Comparison of ENCODE assay signal across 9 cellular contexts in the genomic region with DNA sequence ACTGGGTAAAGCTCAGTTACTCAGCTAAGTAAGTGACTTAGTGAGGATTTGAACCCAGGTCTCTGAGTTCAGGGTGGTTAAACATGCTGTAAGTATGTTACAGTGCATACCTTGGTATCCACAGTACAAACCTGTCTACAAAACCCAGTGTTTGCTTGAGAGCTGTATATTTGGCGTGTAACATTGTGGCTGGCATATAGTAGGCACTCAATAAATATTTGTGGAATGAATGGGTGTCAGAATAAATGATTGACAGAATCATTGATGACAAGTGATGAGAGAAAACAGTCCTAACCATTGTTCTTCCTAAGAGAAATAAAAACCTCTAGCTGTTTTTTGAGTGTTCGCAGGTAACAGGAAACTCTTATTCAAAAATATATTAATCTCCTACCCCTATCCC.
DNase-seq lines count a peak whose midpoint lies in the region; ATAC-seq and TF ChIP-seq lines count a peak whose summit lies in the region.
"Had no signal": no experiment of that assay in that cellular context is flagged by ENCODE, and none has a peak within 500 bp of the region (broad histone marks: within the 10 kb centered on the region; RNA-seq: fewer than 3 reads in every experiment).

No MANE protein-coding gene starts in this region.

- no peaks in the 10 kb centered on the region for H3K36me3 Mint-ChIP-seq in CD4-positive, CD25-positive, alpha-beta regulatory T cell
- peaks cover 4% of the 10 kb centered on the region for H3K36me3 Mint-ChIP-seq in neural progenitor cell

- H4K8ac ChIP-seq in IMR-90 (ENCODE audit: low read depth in 2 of 2, low read length in 2 of 2): no peak overlapping the region; a peak in 1 of 4 replicates

- CTCF ChIA-PET in IMR-90 (lab: Yijun Ruan, JAX): no interaction called here

- 83% methylated on average over 1 of the region's 2 CpGs; no CpG with 5 or more reads in 1 of the 2 experiments for WGBS in IMR-90 (ENCODE audit: extremely low coverage in 2 of 2, insufficient read length in 1 of 2), 2 experiments

- no peaks in the 10 kb centered on the region for H3K27me3 ChIP-seq in CD4-positive, CD25-positive, alpha-beta regulatory T cell (ENCODE audit: control insufficient read depth, insufficient read depth, low read length)
- H3K27me3 ChIP-seq in IMR-90 (ENCODE audit: control insufficient read depth, insufficient read depth, low read length) (peaks cover 4% of the 10 kb centered on the region; the same call in 1 of the 2 replicates), neural progenitor cell (peaks cover 19% of the 10 kb centered on the region)

- H3K27ac Mint-ChIP-seq in CD4-positive, CD25-positive, alpha-beta regulatory T cell: peak overlapping the region; percentile 89 to 98 (median 96)
- no peak overlapping the region for H3K27ac Mint-ChIP-seq in neural progenitor cell

- DNase-seq in CD4-positive, CD25-positive, alpha-beta regulatory T cell: no peak
- DNase-seq in IMR-90: no peak
- no peak for DNase-seq in caudate nucleus (lab: John Stamatoyannopoulos, UW)
- no peak for DNase-seq in neural progenitor cell (ENCODE audit: low spot score)
- no peak for DNase-seq in foreskin fibroblast
- DNase-seq: NCI-H2081 treated with DMSO at 0.1 percent for 48 hours had no signal

- H3K9ac ChIP-seq in IMR-90 (ENCODE audit: low read depth, low read length): no peak overlapping the region
- H3K9ac ChIP-seq in neural progenitor cell: no peak overlapping the region

- no peak overlapping the region for H2BK15ac ChIP-seq in IMR-90 (ENCODE audit: low read depth, low read length)

- H3K4me1 Mint-ChIP-seq in CD4-positive, CD25-positive, alpha-beta regulatory T cell: peaks cover 6 to 35% (median 15%) of the 10 kb centered on the region in 4 donors
- peaks cover 28% of the 10 kb centered on the region for H3K4me1 Mint-ChIP-seq in neural progenitor cell

- H2AFZ ChIP-seq in IMR-90 (replicated peaks; ENCODE audit: low read length, poor library complexity) (no peak overlapping the region), neural progenitor cell (replicated peaks) (no peak overlapping the region)

- no peak overlapping the region for H3K56ac ChIP-seq in IMR-90 (ENCODE audit: extremely low read depth, insufficient read depth, low read length)

- no peak overlapping the region for H4K91ac ChIP-seq in IMR-90 (ENCODE audit: insufficient read depth, low read depth, low read length)

- peaks cover 0 to 2% (median 0%) of the 10 kb centered on the region in 7 donors for H3K9me3 Mint-ChIP-seq in CD4-positive, CD25-positive, alpha-beta regulatory T cell
- H3K9me3 Mint-ChIP-seq in neural progenitor cell: peaks cover 21% of the 10 kb centered on the region

- no peak overlapping the region for H2BK5ac ChIP-seq in IMR-90 (ENCODE audit: low read depth, low read length, poor library complexity, severe bottlenecking)

- H2AK9ac ChIP-seq in IMR-90 (replicated peaks; ENCODE audit: low read depth, low read length, poor library complexity): no peak overlapping the region

- no peaks in the 10 kb centered on the region for H3K36me3 ChIP-seq in CD4-positive, CD25-positive, alpha-beta regulatory T cell (ENCODE audit: control insufficient read depth, insufficient read depth, low read length)
- no peaks in the 10 kb centered on the region for H3K36me3 ChIP-seq in IMR-90 (ENCODE audit: control insufficient read depth, insufficient read depth, low read length)
- H3K36me3 ChIP-seq in neural progenitor cell: no peaks in the 10 kb centered on the region

- no peak for TF ChIP-seq RAD21 in IMR-90 (IDR thresholded peaks at IDR 0.05; ENCODE audit: low read length)

- peaks cover 44% of the 10 kb centered on the region for H3F3A ChIP-seq in neural progenitor cell (ENCODE audit: low read depth)

- dilution Hi-C loops in IMR-90 (cut with HindIII; ENCODE audit: low sequenced_read_pairs, unreplicated experiment): no loop called here

- peak overlapping the region; percentile 42 for H3K4me3 ChIP-seq in CD4-positive, CD25-positive, alpha-beta regulatory T cell (ENCODE audit: low read depth, low read length)
- H3K4me3 ChIP-seq in IMR-90 (ENCODE audit: insufficient read depth, low read depth, low read length) (no peak overlapping the region), neural progenitor cell (no peak overlapping the region), foreskin fibroblast (ENCODE audit: low read depth in 1 of 2, low read length in 2 of 2) (no peak overlapping the region)

- no TSS peak for BruUV-seq in IMR-90 (replicated peaks; lab: Mats Ljungman, UMichigan)

- no peak overlapping the region for H2BK120ac ChIP-seq in IMR-90 (ENCODE audit: low read depth, low read length)

- ATAC-seq in CD4-positive, CD25-positive, alpha-beta regulatory T cell (ENCODE audit: low read depth in 2 of 2): no peak
- ATAC-seq in IMR-90 (ENCODE audit: low read depth) (no peak), HG03159 (IDR thresholded peaks at IDR 0.05; ENCODE audit: unreplicated experiment) (no peak), HG03354 (IDR thresholded peaks at IDR 0.05; ENCODE audit: poor library complexity, severe bottlenecking, unreplicated experiment) (no peak), HG02763 (IDR thresholded peaks at IDR 0.05; ENCODE audit: unreplicated experiment) (no peak)

- 0 out of 2 replicates have a peak overlapping the region, but pooled peaks have one; percentile 29 for H3K4ac ChIP-seq in IMR-90 (ENCODE audit: low read depth, low read length)

- H3K4me3 Mint-ChIP-seq in CD4-positive, CD25-positive, alpha-beta regulatory T cell: peak overlapping the region; percentile 88 to 96 (median 94)
- peak overlapping the region; percentile 79 for H3K4me3 Mint-ChIP-seq in neural progenitor cell

- no peak overlapping the region for H4K5ac ChIP-seq in IMR-90 (ENCODE audit: low read depth, low read length)

- in situ Hi-C loops in IMR-90 (cut with MboI; ENCODE audit: low sequenced_read_pairs): no loop called here

- H3K23ac ChIP-seq in IMR-90 (ENCODE audit: low read depth, low read length): no peak overlapping the region

- H3K18ac ChIP-seq in IMR-90 (ENCODE audit: low read depth, low read length): no peak overlapping the region

- no peaks in the 10 kb centered on the region for H4K20me1 ChIP-seq in IMR-90 (ENCODE audit: insufficient read depth, low read length)
- H4K20me1 ChIP-seq in neural progenitor cell (ENCODE audit: low read depth): no peaks in the 10 kb centered on the region

- no peaks in the 10 kb centered on the region for H3K9me1 ChIP-seq in IMR-90 (ENCODE audit: insufficient read depth, low read length)

- peaks cover 9% of the 10 kb centered on the region for H3K79me2 ChIP-seq in neural progenitor cell (ENCODE audit: low read depth)

- H3K9me3 ChIP-seq in CD4-positive, CD25-positive, alpha-beta regulatory T cell (ENCODE audit: control insufficient read depth in 2 of 2, low read length in 2 of 2): no peaks in the 10 kb centered on the region
- H3K9me3 ChIP-seq in IMR-90 (ENCODE audit: control insufficient read depth, insufficient read depth, low read length) (no peaks in the 10 kb centered on the region; the same call in 1 of the 2 replicates), neural progenitor cell (ENCODE audit: low read depth) (no peaks in the 10 kb centered on the region)

- intact Hi-C loops in IMR-90 (cut with micrococcal nuclease): no loop called here

- H3K79me1 ChIP-seq in IMR-90 (ENCODE audit: low read depth in 1 of 2, low read length in 2 of 2): peaks cover 0 to 3% of the 10 kb centered on the region in 2 experiments; a peak in 1 of 4 replicates

- POLR2A ChIA-PET in IMR-90 (lab: Charles Lee; ENCODE audit: unreplicated experiment): no interaction called here

- H3K27me3 Mint-ChIP-seq in CD4-positive, CD25-positive, alpha-beta regulatory T cell: peaks cover 5% of the 10 kb centered on the region
- peaks cover 12% of the 10 kb centered on the region for H3K27me3 Mint-ChIP-seq in neural progenitor cell (ENCODE audit: insufficient read depth, low read depth)

- H3K4me1 ChIP-seq in CD4-positive, CD25-positive, alpha-beta regulatory T cell (ENCODE audit: control insufficient read depth, insufficient read depth, low read length, poor library complexity, severe bottlenecking): peaks cover 25% of the 10 kb centered on the region
- H3K4me1 ChIP-seq in IMR-90 (ENCODE audit: control insufficient read depth, insufficient read depth, low read length) (no peaks in the 10 kb centered on the region; the same call in 1 of the 2 replicates), neural progenitor cell (peaks cover 5% of the 10 kb centered on the region)

- no peak overlapping the region for H3K14ac ChIP-seq in IMR-90 (replicated peaks; ENCODE audit: low read depth, low read length)

- no peak overlapping the region for H2BK20ac ChIP-seq in IMR-90 (ENCODE audit: low read depth, low read length)

- TF ChIP-seq POLR2A in IMR-90 (IDR thresholded peaks at IDR 0.05; ENCODE audit: low read depth, low read length): no peak

- H3K4me2 ChIP-seq in IMR-90 (ENCODE audit: low read depth, low read length): no peak overlapping the region
- H3K4me2 ChIP-seq in neural progenitor cell: no peak overlapping the region

- H2AK5ac ChIP-seq in IMR-90 (ENCODE audit: low read depth, low read length): no peak overlapping the region

- H3K27ac ChIP-seq in CD4-positive, CD25-positive, alpha-beta regulatory T cell (ENCODE audit: insufficient read depth, low read length, poor library complexity, severe bottlenecking): peak overlapping the region; percentile 91
- H3K27ac ChIP-seq in IMR-90 (ENCODE audit: insufficient read depth, low read length) (no peak overlapping the region), caudate nucleus (ENCODE audit: low read depth, low read length) (peak overlapping the region; percentile 40), neural progenitor cell (no peak overlapping the region)

- TF ChIP-seq CTCF in IMR-90 (conservative IDR thresholded peaks at IDR 0.05; ENCODE audit: low read depth, low read length): no peak
- TF ChIP-seq CTCF in neural progenitor cell (IDR thresholded peaks at IDR 0.05): no peak
- no peak for TF ChIP-seq CTCF in foreskin fibroblast (IDR thresholded peaks at IDR 0.05; ENCODE audit: low read depth, low read length)

TF ChIP-seq in IMR-90, 13 proteins besides CTCF, POLR2A, EP300 and RAD21 (continues in another document):
- TF ChIP-seq SMC3 (IDR thresholded peaks at IDR 0.05; ENCODE audit: low read depth, low read length) (no peak), RCOR1 (IDR thresholded peaks at IDR 0.05; ENCODE audit: insufficient replicate concordance, low read length) (no peak), BHLHE40 (IDR thresholded peaks at IDR 0.05; ENCODE audit: low read depth, low read length) (no peak), CEBPB (IDR thresholded peaks at IDR 0.05; ENCODE audit: low read depth, low read length) (no peak), MXI1 (IDR thresholded peaks at IDR 0.05; ENCODE audit: borderline replicate concordance, low read depth, low read length) (no peak)
- TF ChIP-seq, protein P1, sequence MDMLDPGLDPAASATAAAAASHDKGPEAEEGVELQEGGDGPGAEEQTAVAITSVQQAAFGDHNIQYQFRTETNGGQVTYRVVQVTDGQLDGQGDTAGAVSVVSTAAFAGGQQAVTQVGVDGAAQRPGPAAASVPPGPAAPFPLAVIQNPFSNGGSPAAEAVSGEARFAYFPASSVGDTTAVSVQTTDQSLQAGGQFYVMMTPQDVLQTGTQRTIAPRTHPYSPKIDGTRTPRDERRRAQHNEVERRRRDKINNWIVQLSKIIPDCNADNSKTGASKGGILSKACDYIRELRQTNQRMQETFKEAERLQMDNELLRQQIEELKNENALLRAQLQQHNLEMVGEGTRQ (IDR thresholded peaks at IDR 0.05; ENCODE audit: low read depth, low read length): no peak

Comparison
In these comparisons a context has a peak if more than half of its experiments do, and no peak if none do; other contexts are left out.
1. H3K27ac ChIP-seq: peak in CD4-positive, CD25-positive, alpha-beta regulatory T cell (single experiment) and caudate nucleus (single experiment); none in IMR-90 (single experiment) and neural progenitor cell (single experiment).